In the genomic region with DNA sequence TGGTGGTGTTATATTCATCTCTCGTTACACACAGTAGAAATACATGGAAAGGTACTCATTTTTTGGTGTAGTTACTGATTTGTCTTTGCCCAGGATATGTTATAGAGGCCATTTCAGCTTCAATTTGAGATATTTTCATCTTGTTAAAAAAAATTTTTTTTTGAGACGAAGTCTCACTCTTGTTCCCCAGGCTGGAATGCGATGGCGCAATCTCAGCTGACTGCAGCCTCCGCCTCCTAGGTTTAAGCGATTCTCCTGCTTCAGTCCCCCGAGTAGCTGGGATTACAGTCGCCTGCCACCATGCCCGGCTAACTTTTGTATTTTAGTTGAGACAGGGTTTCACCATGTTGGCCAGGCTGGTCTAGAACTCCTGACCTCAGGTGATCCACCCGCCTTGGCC, we compare ENCODE assay signal across 23 cellular contexts.
"Had no signal": no experiment of that assay in that cellular context is flagged by ENCODE, and none has a peak within 500 bp of the region (broad histone marks: within the 10 kb centered on the region; RNA-seq: fewer than 3 reads in every experiment).

No MANE protein-coding gene starts in this region.

- H3K27ac ChIP-seq: colonic mucosa, heart left ventricle, neutrophil, testis, transverse colon had no signal

- H3K9me3 ChIP-seq: colonic mucosa, heart left ventricle, mucosa of descending colon, neutrophil, psoas muscle, testis, transverse colon had no signal

- H3K4me1 ChIP-seq: colonic mucosa, psoas muscle, testis, transverse colon had no signal

- H3K9me3 Mint-ChIP-seq: naive thymus-derived CD8-positive, alpha-beta T cell; stimulated activated naive B cell treated with anti-CD40 and anti-IgM and Interleukin-4, amounts not matched to agents 10 μg/mL and 1 μg/mL and 100 μg/mL, for 72 hours; stimulated activated naive CD8-positive, alpha-beta T cell treated with anti-CD3 and anti-CD28 coated beads, Interleukin-15, amount 100 ng/mL, for 72 hours had no signal

- DNase-seq: colonic mucosa; dermis blood vessel endothelial cell; heart left ventricle; hippocampal formation; islet precursor cell; mammary epithelial cell; mucosa of descending colon; naive thymus-derived CD8-positive, alpha-beta T cell; psoas muscle; retina; stimulated activated CD4-positive, alpha-beta T cell treated with anti-CD3 and anti-CD28 coated beads, Interleukin-2, amount 100 ng/mL, for 24 hours; stimulated activated CD4-positive, alpha-beta T cell treated with anti-CD3 and anti-CD28 coated beads, Interleukin-4, amount 100 ng/mL, for 4 hours; stimulated activated naive B cell treated with anti-CD40 and anti-IgM and Interleukin-4, amounts not matched to agents 10 μg/mL and 1 μg/mL and 100 μg/mL, for 72 hours; stimulated activated naive CD8-positive, alpha-beta T cell treated with anti-CD3 and anti-CD28 coated beads, Interleukin-15, amount 100 ng/mL, for 72 hours; testis; transverse colon had no signal

- H3K4me3 Mint-ChIP-seq: naive thymus-derived CD8-positive, alpha-beta T cell; stimulated activated naive B cell treated with anti-CD40 and anti-IgM and Interleukin-4, amounts not matched to agents 10 μg/mL and 1 μg/mL and 100 μg/mL, for 72 hours; stimulated activated naive CD8-positive, alpha-beta T cell treated with anti-CD3 and anti-CD28 coated beads, Interleukin-15, amount 100 ng/mL, for 72 hours had no signal

- H3K27ac Mint-ChIP-seq: stimulated activated naive B cell treated with anti-CD40 and anti-IgM and Interleukin-4, amounts not matched to agents 10 μg/mL and 1 μg/mL and 100 μg/mL, for 72 hours; stimulated activated naive CD8-positive, alpha-beta T cell treated with anti-CD3 and anti-CD28 coated beads, Interleukin-15, amount 100 ng/mL, for 72 hours had no signal

- H3K27me3 Mint-ChIP-seq: naive thymus-derived CD8-positive, alpha-beta T cell; stimulated activated naive B cell treated with anti-CD40 and anti-IgM and Interleukin-4, amounts not matched to agents 10 μg/mL and 1 μg/mL and 100 μg/mL, for 72 hours; stimulated activated naive CD8-positive, alpha-beta T cell treated with anti-CD3 and anti-CD28 coated beads, Interleukin-15, amount 100 ng/mL, for 72 hours had no signal

- FAIRE-seq: endothelial cell of umbilical vein, frontal cortex, urothelium cell line had no signal

- ATAC-seq: heart left ventricle; left lobe of liver; mucosa of descending colon; naive thymus-derived CD8-positive, alpha-beta T cell; psoas muscle; sciatic nerve; stimulated activated naive B cell treated with anti-CD40 and anti-IgM and Interleukin-4, amounts not matched to agents 10 μg/mL and 1 μg/mL and 100 μg/mL, for 72 hours; stimulated activated naive CD8-positive, alpha-beta T cell treated with anti-CD3 and anti-CD28 coated beads, Interleukin-15, amount 100 ng/mL, for 72 hours had no signal

- H3K4me3 ChIP-seq: colonic mucosa, heart left ventricle, mucosa of descending colon, psoas muscle, skin epidermis, testis, transverse colon had no signal

- H3K4me1 Mint-ChIP-seq: stimulated activated naive CD8-positive, alpha-beta T cell treated with anti-CD3 and anti-CD28 coated beads, Interleukin-15, amount 100 ng/mL, for 72 hours had no signal

- H3K27me3 ChIP-seq: colonic mucosa, heart left ventricle, neutrophil, testis, transverse colon had no signal
